33 cellular contexts compared by ENCODE assay signal in genomic region chr5:53206562-53206961, GRCh38.
"Had no signal": no experiment of that assay in that cellular context is flagged by ENCODE, and none has a peak within 500 bp of the region (broad histone marks: within the 10 kb centered on the region; RNA-seq: fewer than 3 reads in every experiment).

No MANE protein-coding gene starts in this region.

- H3K4me1 ChIP-seq: body of pancreas, breast epithelium had no signal

- DNase-seq: activated CD4-positive, alpha-beta memory T cell treated with anti-CD3 and anti-CD28 coated beads, Interleukin-2, amount 10 ng/mL, durations not matched to agents 7 days and 5 days; activated CD4-positive, alpha-beta T cell treated with anti-CD3 and anti-CD28 coated beads for 1 hour; activated CD4-positive, alpha-beta T cell treated with anti-CD3 and anti-CD28 coated beads for 36 hours; activated CD4-positive, alpha-beta T cell treated with anti-CD3 and anti-CD28 coated beads for 48 hours; activated CD4-positive, alpha-beta T cell treated with anti-CD3 and anti-CD28 coated beads, Interleukin-2, amount 10 ng/mL, durations not matched to agents 7 days and 5 days; activated CD4-positive, alpha-beta T cell treated with anti-CD3 and anti-CD28 coated beads, Interleukin-2, amount 50 U/mL, for 48 hours; activated CD4-positive, CD25-positive, alpha-beta regulatory T cell; activated CD8-positive, alpha-beta memory T cell treated with anti-CD3 and anti-CD28 coated beads for 24 hours; activated CD8-positive, alpha-beta memory T cell treated with anti-CD3 and anti-CD28 coated beads, Interleukin-2, amount 10 ng/mL, durations not matched to agents 7 days and 5 days; activated CD8-positive, alpha-beta memory T cell treated with anti-CD3 and anti-CD28 coated beads, Interleukin-2, amount 50 U/mL, for 48 hours; activated CD8-positive, alpha-beta T cell treated with anti-CD3 and anti-CD28 coated beads, Interleukin-2, amount 10 ng/mL, durations not matched to agents 7 days and 5 days; activated effector memory CD4-positive, alpha-beta T cell treated with anti-CD3 and anti-CD28 coated beads, Interleukin-2, amount 50 U/mL, for 16 hours; activated gamma-delta T cell treated with Interleukin-2 at 50 U/mL for 16 hours; activated naive CD4-positive, alpha-beta T cell; activated naive CD4-positive, alpha-beta T cell treated with anti-CD3 and anti-CD28 coated beads for 36 hours; activated naive CD4-positive, alpha-beta T cell treated with anti-CD3 and anti-CD28 coated beads, Interleukin-2, amount 50 U/mL, for 16 hours; activated naive CD8-positive, alpha-beta T cell treated with anti-CD3 and anti-CD28 coated beads for 36 hours; activated T-cell treated with anti-CD3 and anti-CD28 coated beads, Interleukin-2, amount 50 U/mL, for 24 hours; activated T-cell treated with anti-CD3 and anti-CD28 coated beads, Interleukin-2, amount 50 U/mL, for 48 hours; adrenal gland; amniotic stem cell; aorta; body of pancreas; brain microvascular endothelial cell; central memory CD4-positive, alpha-beta T cell; T-helper 1 cell; T-helper 2 cell; T-helper 9 cell; WERI-Rb-1 had no signal

- H3K4me3 ChIP-seq: adrenal gland, body of pancreas, breast epithelium had no signal

- H3K36me3 ChIP-seq: adrenal gland, brain microvascular endothelial cell, breast epithelium, WERI-Rb-1 had no signal

- H3K27me3 ChIP-seq: adrenal gland, body of pancreas, brain microvascular endothelial cell, breast epithelium had no signal

- H3K9me3 ChIP-seq: adrenal gland, body of pancreas, breast epithelium had no signal

- H3K27ac ChIP-seq: adrenal gland, body of pancreas, brain microvascular endothelial cell, breast epithelium, WERI-Rb-1 had no signal

- ATAC-seq: activated CD4-positive, alpha-beta T cell treated with anti-CD3 and anti-CD28 coated beads for 36 hours; activated CD4-positive, CD25-positive, alpha-beta regulatory T cell treated with anti-CD3 and anti-CD28 coated beads, Interleukin-2, amount 50 U/mL, for 24 hours; activated CD8-positive, alpha-beta memory T cell treated with anti-CD3 and anti-CD28 coated beads, Interleukin-2, amount 10 ng/mL, durations not matched to agents 7 days and 5 days; activated CD8-positive, alpha-beta T cell treated with anti-CD3 and anti-CD28 coated beads, Interleukin-2, amount 10 ng/mL, durations not matched to agents 7 days and 5 days; activated naive CD4-positive, alpha-beta T cell treated with anti-CD3 and anti-CD28 coated beads, Interleukin-2, amount 50 U/mL, for 72 hours; body of pancreas; WTC11 had no signal
